Comparison of ENCODE assay signal across 8 cellular contexts in the genomic region with DNA sequence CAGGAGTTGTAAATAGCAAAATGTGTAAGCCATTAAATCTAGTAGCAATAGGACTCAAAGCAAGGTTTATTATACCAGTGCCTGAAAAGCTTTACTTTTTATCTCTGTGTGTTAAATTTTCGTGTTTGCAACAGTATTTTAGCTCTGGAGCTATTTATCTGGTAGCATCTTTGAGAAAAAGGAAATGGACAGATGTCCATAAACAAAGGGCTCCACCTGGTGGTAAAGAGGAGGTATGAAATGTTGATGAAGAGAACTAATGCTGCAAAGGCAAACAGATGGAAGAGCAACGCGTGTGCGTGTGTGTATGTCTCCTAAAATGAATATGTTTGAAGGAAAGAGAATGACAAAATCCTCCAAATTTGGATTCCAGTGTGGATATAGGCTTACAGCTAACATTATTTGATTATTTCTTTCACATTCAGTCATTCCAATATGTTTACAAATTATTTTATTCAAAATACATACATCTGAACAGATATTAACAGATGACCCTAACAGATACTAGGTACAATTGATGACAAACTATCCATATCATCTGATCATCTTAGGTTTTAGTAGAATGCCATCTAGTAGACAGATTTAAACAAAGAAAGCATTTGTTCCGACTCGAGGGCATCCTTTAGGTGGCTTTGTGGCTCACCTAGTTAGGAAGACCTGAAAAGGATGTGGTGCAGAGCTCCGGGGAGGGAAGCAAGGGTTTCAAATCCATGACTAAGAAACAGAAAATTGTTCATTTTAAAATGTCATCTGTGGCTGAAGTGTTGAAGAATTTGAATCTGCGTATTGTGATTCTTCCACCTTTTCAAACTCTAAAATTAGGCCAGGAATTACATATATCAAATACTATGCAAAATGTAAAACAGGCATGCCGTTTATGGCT.
DNase-seq lines count a peak whose midpoint lies in the region; ATAC-seq, FAIRE-seq and TF ChIP-seq lines count a peak whose summit lies in the region.

No MANE protein-coding gene starts in this region.

- H3K27ac ChIP-seq in DOHH2 (ENCODE audit: low read depth, low read length) (no peak overlapping the region), GM23248 (no peak overlapping the region), endothelial cell of umbilical vein (ENCODE audit: insufficient read depth, low read depth, low read length) (no peak overlapping the region), neuronal stem cell (replicated peaks; ENCODE audit: low read length) (no peak overlapping the region)

- no peak for TF ChIP-seq POLR2A in endothelial cell of umbilical vein (IDR thresholded peaks at IDR 0.05; ENCODE audit: low read depth, low read length)

- no peaks in the 10 kb centered on the region for H3F3A ChIP-seq in DOHH2 (ENCODE audit: control insufficient read depth, insufficient read depth)
- H3F3A ChIP-seq in GM23248 (ENCODE audit: insufficient read depth) = 0 out of 2 replicates have a peak, but pooled peaks cover 8% of the 10 kb centered on the region

- no peak overlapping the region for H3K18ac ChIP-seq in neuronal stem cell (ENCODE audit: low read length)

- H3K9me2 ChIP-seq in DOHH2 (replicated peaks; ENCODE audit: control insufficient read depth, low read length) (no peaks in the 10 kb centered on the region), GM23248 (ENCODE audit: insufficient read depth) (no peaks in the 10 kb centered on the region)

- H2AFZ ChIP-seq in GM23248 = 0 out of 2 replicates have a peak overlapping the region, but pooled peaks have one; percentile 13
- no peak overlapping the region for H2AFZ ChIP-seq in endothelial cell of umbilical vein (ENCODE audit: low read depth, low read length)
- H2AFZ ChIP-seq in neuronal stem cell (ENCODE audit: low read length) = no peak overlapping the region

- WGBS in GM23248 (ENCODE audit: low coverage in 1 of 2, low lambda C conversion rate in 2 of 2, missing lambda C conversion rate in 2 of 2), 2 experiments = 55 to 57% methylated on average over 9 of the region's 9 CpGs
- WGBS in neuronal stem cell (ENCODE audit: extremely low coverage in 2 of 2, insufficient read length in 2 of 2, insufficient replicate concordance in 1 of 2), 2 donors = no CpG with 5 or more reads among the region's 9 CpGs

- H3K27me3 ChIP-seq in DOHH2 (ENCODE audit: control insufficient read depth, low read length) = peaks cover 9% of the 10 kb centered on the region
- no peaks in the 10 kb centered on the region for H3K27me3 ChIP-seq in GM23248 (replicated peaks; ENCODE audit: insufficient read depth)
- H3K27me3 ChIP-seq in endothelial cell of umbilical vein (ENCODE audit: control insufficient read depth in 2 of 2, insufficient read depth in 2 of 2, low read length in 2 of 2) = peaks cover 0 to 6% of the 10 kb centered on the region in 2 experiments
- peaks cover 0 to 29% (median 0%) of the 10 kb centered on the region in 3 experiments for H3K27me3 ChIP-seq in neuronal stem cell (ENCODE audit: control insufficient read depth in 3 of 3, insufficient read depth in 3 of 3, low read depth in 1 of 3, low read length in 3 of 3)

- ATAC-seq in GM19035 (IDR thresholded peaks at IDR 0.05; ENCODE audit: unreplicated experiment) = no peak

- no TSS peak for BruUV-seq in endothelial cell of umbilical vein (replicated peaks; lab: Mats Ljungman, UMichigan)

- H2BK15ac ChIP-seq in neuronal stem cell (ENCODE audit: low read length) = no peak overlapping the region

- in situ Hi-C loops in GM23248 (cut with MboI) = loop anchor here (10.0 kb wide), 1 partner anchor 162 kb away; no protein-coding TSS in a partner anchor
- in situ Hi-C loops in SK-MEL-5 (cut with HindIII; ENCODE audit: low pct_unique_long_range_greater_than_20kb, low sequenced_read_pairs) = no loop called here

- no peak overlapping the region for H3K4me2 ChIP-seq in DOHH2 (ENCODE audit: low read length)
- peak overlapping the region; percentile 26 for H3K4me2 ChIP-seq in GM23248 (ENCODE audit: unreplicated experiment)
- H3K4me2 ChIP-seq in endothelial cell of umbilical vein (ENCODE audit: insufficient read depth, low read length) = no peak overlapping the region
- no peak overlapping the region for H3K4me2 ChIP-seq in neuronal stem cell (ENCODE audit: insufficient read depth, low read length, poor library complexity, severe bottlenecking)

- peak; percentile 79 for FAIRE-seq in endothelial cell of umbilical vein (lab: Jason Lieb, UNC)

- H4K20me1 ChIP-seq in DOHH2 (ENCODE audit: control insufficient read depth, insufficient read depth, low read depth, low read length) = no peaks in the 10 kb centered on the region
- H4K20me1 ChIP-seq in GM23248 (ENCODE audit: insufficient read depth) = no peaks in the 10 kb centered on the region
- H4K20me1 ChIP-seq in endothelial cell of umbilical vein (replicated peaks; ENCODE audit: control insufficient read depth, extremely low read depth, insufficient read depth, low read length) = no peaks in the 10 kb centered on the region

- no peaks in the 10 kb centered on the region for H3K9me1 ChIP-seq in endothelial cell of umbilical vein (replicated peaks; ENCODE audit: control insufficient read depth, extremely low read depth, insufficient read depth, low read length)

- H3K36me3 ChIP-seq in DOHH2 (ENCODE audit: control insufficient read depth, low read length) (no peaks in the 10 kb centered on the region), GM23248 (ENCODE audit: low read depth) (no peaks in the 10 kb centered on the region), endothelial cell of umbilical vein (ENCODE audit: control insufficient read depth in 2 of 2, extremely low read depth in 1 of 2, insufficient read depth in 2 of 2, low read length in 2 of 2) (no peaks in the 10 kb centered on the region), neuronal stem cell (replicated peaks in 1 of 2; ENCODE audit: control insufficient read depth in 2 of 2, insufficient read depth in 2 of 2, low read length in 2 of 2) (no peaks in the 10 kb centered on the region)

- H3K23ac ChIP-seq in neuronal stem cell (ENCODE audit: low read depth, low read length, poor library complexity) = no peak overlapping the region

- H3K4me1 ChIP-seq in DOHH2 (ENCODE audit: control insufficient read depth, low read length) (no peaks in the 10 kb centered on the region), GM23248 (ENCODE audit: insufficient read depth) (peaks cover 14% of the 10 kb centered on the region), endothelial cell of umbilical vein (ENCODE audit: control insufficient read depth, extremely low read depth, insufficient read depth, low read length) (peaks cover 7% of the 10 kb centered on the region), neuronal stem cell (ENCODE audit: control insufficient read depth in 2 of 2, insufficient read depth in 1 of 2, low read depth in 1 of 2, low read length in 2 of 2) (no peaks in the 10 kb centered on the region)

- H3K9me3 ChIP-seq in DOHH2 (ENCODE audit: control insufficient read depth, insufficient read depth, low read length) (no peaks in the 10 kb centered on the region), GM23248 (ENCODE audit: low read depth) (no peaks in the 10 kb centered on the region), endothelial cell of umbilical vein (replicated peaks; ENCODE audit: control insufficient read depth, insufficient read depth, low read length) (no peaks in the 10 kb centered on the region), neuronal stem cell (replicated peaks in 1 of 2; ENCODE audit: control insufficient read depth in 2 of 2, insufficient read depth in 1 of 2, low read depth in 1 of 2, low read length in 2 of 2) (no peaks in the 10 kb centered on the region)

- no peak overlapping the region for H3K14ac ChIP-seq in neuronal stem cell (ENCODE audit: low read length)

- H3K79me2 ChIP-seq in DOHH2 (ENCODE audit: control insufficient read depth, low read length) = no peaks in the 10 kb centered on the region
- H3K79me2 ChIP-seq in GM23248 (ENCODE audit: insufficient read depth) = no peaks in the 10 kb centered on the region
- no peaks in the 10 kb centered on the region for H3K79me2 ChIP-seq in endothelial cell of umbilical vein (ENCODE audit: control insufficient read depth, insufficient read depth, low read length)

- TF ChIP-seq CTCF in DOHH2 (IDR thresholded peaks at IDR 0.05; ENCODE audit: low read depth, low read length, poor library complexity, severe bottlenecking) (peak; percentile 77), endothelial cell of umbilical vein (IDR thresholded peaks at IDR 0.05; ENCODE audit: extremely low read depth in 1 of 2, insufficient read depth in 1 of 2, low read depth in 1 of 2, low read length in 2 of 2) (peak; percentile 52 to 57)

- no peak overlapping the region for H2AK5ac ChIP-seq in neuronal stem cell (ENCODE audit: low read depth, low read length)

- CTCF ChIA-PET in endothelial cell of umbilical vein (lab: Charles Lee) = interaction anchor here (0.6 to 5.9 kb wide), 62 partner anchors 8 to 1285 kb away, joined by 3 to 458 read pairs (median 4); a partner anchor contains a TSS

- no peak overlapping the region for H4K91ac ChIP-seq in neuronal stem cell (ENCODE audit: low read depth, low read length, poor library complexity)

- DNase-seq in GM23248 (peak; percentile 81), NCI-H1092 (lab: John Stamatoyannopoulos, UW) (peak; percentile 46), SK-MEL-5 (ENCODE audit: low read depth, low spot score) (peak; percentile 68), endothelial cell of umbilical vein (ENCODE audit: low read depth, low spot score) (peak; percentile 62), neuronal stem cell (ENCODE audit: low spot score) (peak; percentile 41), T-helper 9 cell (no peak)

- no peaks in the 10 kb centered on the region for H3K79me1 ChIP-seq in neuronal stem cell (ENCODE audit: low read depth, low read length)

- no peak overlapping the region for H3K4me3 ChIP-seq in DOHH2 (ENCODE audit: low read length)
- H3K4me3 ChIP-seq in GM23248 = no peak overlapping the region
- H3K4me3 ChIP-seq in endothelial cell of umbilical vein (replicated peaks in 1 of 3; ENCODE audit: insufficient read depth in 1 of 3, low read depth in 1 of 3, low read length in 3 of 3) = no peak overlapping the region
- no peak overlapping the region for H3K4me3 ChIP-seq in neuronal stem cell (ENCODE audit: low read length in 2 of 2)

- POLR2A ChIA-PET in endothelial cell of umbilical vein (lab: Charles Lee) = no interaction called here

- H3K9ac ChIP-seq in GM23248 (no peak overlapping the region), endothelial cell of umbilical vein (replicated peaks; ENCODE audit: extremely low read depth, insufficient read depth, low read length) (no peak overlapping the region), neuronal stem cell (ENCODE audit: low read depth, low read length, poor library complexity) (no peak overlapping the region)

- H2BK12ac ChIP-seq in neuronal stem cell (ENCODE audit: low read length) = no peak overlapping the region

- dilution Hi-C loops in endothelial cell of umbilical vein (cut with MboI; ENCODE audit: extremely low pct_ligation_motif_present, low sequenced_read_pairs) = loop anchor here (25.0 kb wide), 1 partner anchor 485 kb away; no protein-coding TSS in a partner anchor

- no peak overlapping the region for H4K8ac ChIP-seq in neuronal stem cell (ENCODE audit: low read depth, low read length)

- intact Hi-C loops in endothelial cell of umbilical vein (cut with micrococcal nuclease) = loop anchor here (1.0 to 5.0 kb wide), 10 partner anchors 12 to 1105 kb away; a partner anchor contains a TSS

- no peak overlapping the region for H2BK5ac ChIP-seq in neuronal stem cell (ENCODE audit: low read length)

- H2BK120ac ChIP-seq in neuronal stem cell (ENCODE audit: low read depth, low read length) = no peak overlapping the region

- H3K4ac ChIP-seq in neuronal stem cell (ENCODE audit: low read length) = no peak overlapping the region
